8 cellular contexts compared by ENCODE assay signal in genomic region chr22:39524089-39524752, GRCh38. TPM values are rescaled to one million over a fixed set of nuclear protein-coding genes. Genes with fewer than 3 reads are reported as not detected.
DNase-seq lines count a peak whose midpoint lies in the region; ATAC-seq and TF ChIP-seq lines count a peak whose summit lies in the region.

No MANE protein-coding gene starts in this region.

- H3K4me1 Mint-ChIP-seq in effector memory CD8-positive, alpha-beta T cell (ENCODE audit: low read depth in 2 of 2), result peaks cover 64% of the 10 kb centered on the region in 2 donors

- peak overlapping the region; percentile 50 to 62 for H3K4me3 Mint-ChIP-seq in effector memory CD8-positive, alpha-beta T cell

- no peaks in the 10 kb centered on the region for H3K27me3 Mint-ChIP-seq in effector memory CD8-positive, alpha-beta T cell

- no peak for TF ChIP-seq CTCF in PC-9 (conservative IDR thresholded peaks at IDR 0.05)

- H3K9me2 ChIP-seq in PC-9 (ENCODE audit: insufficient read depth), result no peaks in the 10 kb centered on the region

- peaks cover 81% of the 10 kb centered on the region for H4K20me1 ChIP-seq in PC-9 (ENCODE audit: insufficient read depth)

- no peak overlapping the region for H3K4me2 ChIP-seq in PC-9

- H3K4me1 ChIP-seq in PC-9 (replicated peaks; ENCODE audit: insufficient read depth) (peaks cover 38% of the 10 kb centered on the region), skeletal muscle tissue (ENCODE audit: control insufficient read depth in 3 of 3, insufficient read depth in 3 of 3, low read length in 3 of 3) (peaks cover 63 to 75% (median 66%) of the 10 kb centered on the region in 3 donors)

- H2AFZ ChIP-seq in PC-9, result no peak overlapping the region

- no peak for ATAC-seq in effector memory CD8-positive, alpha-beta T cell (replicated peaks)
- ATAC-seq in GM18858 (IDR thresholded peaks at IDR 0.05; ENCODE audit: unreplicated experiment) (no peak), GM21786 (IDR thresholded peaks at IDR 0.05; ENCODE audit: unreplicated experiment) (no peak), GM19467 (IDR thresholded peaks at IDR 0.05; ENCODE audit: unreplicated experiment) (no peak)

- POLR2A ChIA-PET in PC-9 (lab: Charles Lee; ENCODE audit: unreplicated experiment), result interaction anchor here (0.6 kb wide), 3 partner anchors 34 to 410 kb away, joined by 3 to 7 read pairs (median 3); no protein-coding TSS in a partner anchor

- peak overlapping the region in 1 of 2 donors; percentile 99 for H3K27ac Mint-ChIP-seq in effector memory CD8-positive, alpha-beta T cell

- H3K79me2 ChIP-seq in PC-9 (ENCODE audit: low read depth), result peaks cover 44% of the 10 kb centered on the region

- H3F3A ChIP-seq in PC-9 (ENCODE audit: insufficient read depth, low read depth), result peaks cover 84% of the 10 kb centered on the region

- BruUV-seq in PC-9 (replicated peaks; lab: Mats Ljungman, UMichigan), result no TSS peak

- DNase-seq in NCI-H82 (lab: John Stamatoyannopoulos, UW), result peak; percentile 39
- DNase-seq in NCI-H82 treated with DMSO at 0.1 percent for 48 hours (lab: John Stamatoyannopoulos, UW; ENCODE audit: unreplicated experiment), result no peak
- DNase-seq in PC-9, result no peak
- DNase-seq in effector memory CD8-positive, alpha-beta T cell, result no peak

- H3K36me3 ChIP-seq in PC-9 (ENCODE audit: low read depth) (peaks cover 40% of the 10 kb centered on the region), skeletal muscle tissue (ENCODE audit: control insufficient read depth in 3 of 3, insufficient read depth in 3 of 3, low read length in 3 of 3) (peaks cover 30 to 42% (median 39%) of the 10 kb centered on the region in 3 donors)

- intact Hi-C loops in PC-9 (cut with micrococcal nuclease; ENCODE audit: unreplicated experiment), result loop anchor here (5.0 to 10.0 kb wide), 3 partner anchors 279 to 772 kb away; partner anchors contain the start of genes CBX7 and PDGFB

- no peaks in the 10 kb centered on the region for H3K9me3 Mint-ChIP-seq in effector memory CD8-positive, alpha-beta T cell

- H3K27ac ChIP-seq in PC-9 (0 out of 2 replicates have a peak overlapping the region, but pooled peaks have one; percentile 17), skeletal muscle tissue (ENCODE audit: low read depth, low read length) (peak overlapping the region; percentile 23)

- H3K9ac ChIP-seq in skeletal muscle tissue (ENCODE audit: low read depth in 1 of 3, low read length in 3 of 3), result peak overlapping the region in 1 of 3 donors; percentile 28

- H3K4me3 ChIP-seq in PC-9 (no peak overlapping the region), skeletal muscle tissue (ENCODE audit: low read length in 3 of 3) (no peak overlapping the region)

- peaks cover 79% of the 10 kb centered on the region for H3K36me3 Mint-ChIP-seq in effector memory CD8-positive, alpha-beta T cell (ENCODE audit: insufficient read depth)

- H3K27me3 ChIP-seq in PC-9 (ENCODE audit: insufficient read depth, low read depth) (no peaks in the 10 kb centered on the region), skeletal muscle tissue (ENCODE audit: control insufficient read depth in 3 of 3, insufficient read depth in 3 of 3, low read length in 3 of 3) (no peaks in the 10 kb centered on the region)

- no peaks in the 10 kb centered on the region for H3K9me3 ChIP-seq in PC-9 (ENCODE audit: insufficient read depth, low read depth)
- no peaks in the 10 kb centered on the region for H3K9me3 ChIP-seq in skeletal muscle tissue (ENCODE audit: control insufficient read depth in 3 of 3, low read length in 3 of 3)

- CTCF ChIA-PET in PC-9 (lab: Charles Lee), result interaction anchor here (0.7 to 0.9 kb wide), 2 partner anchors 87 to 187 kb away, joined by 3 read pairs; no protein-coding TSS in a partner anchor

RNA-seq across cellular contexts. Expression of gene ATF4, which starts 3.9 kb away (rescaled TPM):
- 488 and 588 TPM in 2 replicates for total RNA-seq in PC-9 (2021)
- 136 TPM for total RNA-seq in skeletal muscle tissue

RNA-seq across cellular contexts. Expression of gene RPS19BP1, which starts 8.3 kb away (rescaled TPM):
- total RNA-seq in PC-9 (2021) (60.7 and 94.3 TPM in 2 replicates), skeletal muscle tissue (27.7 TPM)

RNA-seq across cellular contexts. Expression of gene MIEF1, which starts 22.1 kb away (rescaled TPM):
- total RNA-seq in PC-9 (2021), result 36.9 TPM in 2 replicates
- 10.4 TPM for total RNA-seq in skeletal muscle tissue

RNA-seq across cellular contexts. Expression of gene CACNA1I, which starts 46.3 kb away (rescaled TPM):
- 2.5 and 2.8 TPM in 2 replicates for total RNA-seq in PC-9 (2021)
- not detected for total RNA-seq in skeletal muscle tissue
